ENCODE assay signal across 11 cellular contexts in the genomic region with DNA sequence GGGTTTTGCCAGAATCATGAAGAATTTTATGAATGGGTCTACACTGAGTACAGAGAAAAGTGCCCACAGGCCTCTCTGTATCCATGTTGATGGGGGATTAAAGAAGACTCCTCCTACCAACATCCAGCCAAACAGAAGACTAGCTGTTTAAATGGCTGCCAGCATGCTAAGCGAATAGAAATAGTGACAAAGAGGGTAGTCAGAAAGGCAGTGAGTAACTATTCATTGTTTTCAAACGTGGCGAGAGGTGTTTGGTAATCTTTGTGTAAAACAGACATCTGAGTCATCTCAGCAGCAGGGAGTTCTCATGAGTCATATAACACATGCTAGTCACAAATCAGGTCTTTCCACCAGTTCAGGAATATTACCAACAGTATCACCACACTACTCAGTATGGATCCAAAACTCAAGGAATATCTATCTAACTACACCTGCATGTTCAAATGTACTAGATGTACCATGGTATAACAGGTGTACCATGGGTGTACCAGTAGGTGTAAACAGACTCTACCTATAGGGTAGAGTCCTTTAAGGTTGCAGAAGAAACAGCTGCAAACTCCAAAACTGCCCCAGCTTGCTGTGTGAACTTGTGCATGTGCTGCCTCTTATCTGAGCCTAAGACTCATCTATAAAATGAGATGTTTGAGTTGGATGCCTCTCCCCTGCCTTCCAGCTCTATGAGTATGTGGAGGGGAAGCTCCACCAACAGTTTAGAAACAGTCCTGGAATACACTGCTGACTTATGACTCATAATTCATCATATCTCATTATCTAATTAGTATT.
DNase-seq lines count a peak whose midpoint lies in the region; ATAC-seq and TF ChIP-seq lines count a peak whose summit lies in the region.
"Had no signal": no experiment of that assay in that cellular context is flagged by ENCODE, and none has a peak within 500 bp of the region (broad histone marks: within the 10 kb centered on the region; RNA-seq: fewer than 3 reads in every experiment).

No MANE protein-coding gene starts in this region.

- H3K27ac ChIP-seq in gastroesophageal sphincter (no peak overlapping the region), thoracic aorta (no peak overlapping the region), H9 (ENCODE audit: insufficient read length, low read depth, low read length) (no peak overlapping the region)
- H3K27ac ChIP-seq: HL-60 had no signal

- no peaks in the 10 kb centered on the region for H4K20me1 ChIP-seq in H9 (ENCODE audit: control insufficient read depth, insufficient read depth, insufficient read length)

- no peak overlapping the region for H4K91ac ChIP-seq in H9 (ENCODE audit: insufficient read length, low read depth, low read length)

- no peaks in the 10 kb centered on the region for H3K23me2 ChIP-seq in H9 (ENCODE audit: insufficient read length, low read depth, low read length, poor library complexity, severe bottlenecking)

- no peak overlapping the region for H2BK120ac ChIP-seq in H9 (ENCODE audit: low read depth, low read length, poor library complexity, severe bottlenecking)

- H3K9me3 Mint-ChIP-seq in activated naive CD4-positive, alpha-beta T cell treated with anti-CD3 and anti-CD28 coated beads, Interleukin-2, amount 50 U/mL, for 24 hours, result peaks cover 9% of the 10 kb centered on the region
- peaks cover 17% of the 10 kb centered on the region for H3K9me3 Mint-ChIP-seq in activated naive CD4-positive, alpha-beta T cell treated with anti-CD3 and anti-CD28 coated beads, Interleukin-2, amount 10 ng/mL, durations not matched to agents 7 days and 5 days
- peaks cover 6 to 7% of the 10 kb centered on the region in 2 experiments for H3K9me3 Mint-ChIP-seq in H9
- H3K9me3 Mint-ChIP-seq: memory B cell had no signal

- H3K36me3 ChIP-seq in gastroesophageal sphincter (no peaks in the 10 kb centered on the region), thoracic aorta (no peaks in the 10 kb centered on the region)

- no peaks in the 10 kb centered on the region for H3K27me3 ChIP-seq in gastroesophageal sphincter
- no peaks in the 10 kb centered on the region for H3K27me3 ChIP-seq in thoracic aorta (replicated peaks; ENCODE audit: insufficient read depth)
- no peaks in the 10 kb centered on the region for H3K27me3 ChIP-seq in H9 (ENCODE audit: insufficient read depth, low read length)

- no peak overlapping the region for H2BK15ac ChIP-seq in H9 (ENCODE audit: low read depth, low read length)

- H3K4me3 ChIP-seq in gastroesophageal sphincter, result no peak overlapping the region
- no peak overlapping the region for H3K4me3 ChIP-seq in thoracic aorta

- H3K9ac ChIP-seq in H9 (ENCODE audit: extremely low read depth, insufficient read length, low read length), result no peak overlapping the region

- CTCF ChIA-PET in activated naive CD4-positive, alpha-beta T cell treated with anti-CD3 and anti-CD28 coated beads, Interleukin-2, amount 10 ng/mL, durations not matched to agents 7 days and 5 days (lab: Charles Lee), result no interaction called here

- peak overlapping the region; percentile 20 for H3K27ac Mint-ChIP-seq in activated naive CD4-positive, alpha-beta T cell treated with anti-CD3 and anti-CD28 coated beads, Interleukin-2, amount 50 U/mL, for 24 hours
- no peak overlapping the region for H3K27ac Mint-ChIP-seq in activated naive CD4-positive, alpha-beta T cell treated with anti-CD3 and anti-CD28 coated beads, Interleukin-2, amount 10 ng/mL, durations not matched to agents 7 days and 5 days
- no peak overlapping the region for H3K27ac Mint-ChIP-seq in H9
- H3K27ac Mint-ChIP-seq: memory B cell had no signal

- H3K4me1 ChIP-seq in gastroesophageal sphincter (no peaks in the 10 kb centered on the region), thoracic aorta (ENCODE audit: control insufficient read depth in 1 of 2, low read depth in 2 of 2) (peaks cover 4 to 6% of the 10 kb centered on the region in 2 donors), H9 (ENCODE audit: insufficient read depth, low read length) (no peaks in the 10 kb centered on the region)

- no peak overlapping the region for H3K23ac ChIP-seq in H9 (ENCODE audit: insufficient read length, low read depth, low read length)

- no peak overlapping the region for H3K4me3 Mint-ChIP-seq in activated naive CD4-positive, alpha-beta T cell treated with anti-CD3 and anti-CD28 coated beads, Interleukin-2, amount 50 U/mL, for 24 hours
- H3K4me3 Mint-ChIP-seq in activated naive CD4-positive, alpha-beta T cell treated with anti-CD3 and anti-CD28 coated beads, Interleukin-2, amount 10 ng/mL, durations not matched to agents 7 days and 5 days, result no peak overlapping the region
- H3K4me3 Mint-ChIP-seq in H9, result no peak overlapping the region
- H3K4me3 Mint-ChIP-seq: memory B cell had no signal

- no peak overlapping the region for H3T11ph ChIP-seq in H9 (ENCODE audit: low read length)

- H4K8ac ChIP-seq in H9 (replicated peaks; ENCODE audit: insufficient read length, low read depth, low read length), result no peak overlapping the region

- H3K4me1 Mint-ChIP-seq in activated naive CD4-positive, alpha-beta T cell treated with anti-CD3 and anti-CD28 coated beads, Interleukin-2, amount 50 U/mL, for 24 hours, result peaks cover 58% of the 10 kb centered on the region
- peaks cover 23% of the 10 kb centered on the region for H3K4me1 Mint-ChIP-seq in activated naive CD4-positive, alpha-beta T cell treated with anti-CD3 and anti-CD28 coated beads, Interleukin-2, amount 10 ng/mL, durations not matched to agents 7 days and 5 days
- H3K4me1 Mint-ChIP-seq in H9, result peaks cover 0 to 8% of the 10 kb centered on the region in 2 experiments; a peak in 2 of 4 replicates

- 12 to 43% methylated on average over 3 of the region's 3 CpGs for WGBS in gastroesophageal sphincter (ENCODE audit: low coverage in 1 of 2), 2 donors
- WGBS in H9 (ENCODE audit: extremely low coverage, insufficient read length, low lambda C conversion rate), result no CpG with 5 or more reads among the region's 3 CpGs

- ATAC-seq in gastroesophageal sphincter, result peak; percentile 71
- peak; percentile 88 for ATAC-seq in thoracic aorta (ENCODE audit: insufficient number of reproducible peaks, low FRiP score, low read depth)

- TF ChIP-seq EP300 in gastroesophageal sphincter (IDR thresholded peaks at IDR 0.05), result no peak

- H3K9me3 ChIP-seq in gastroesophageal sphincter (no peaks in the 10 kb centered on the region), thoracic aorta (no peaks in the 10 kb centered on the region), H9 (ENCODE audit: control insufficient read depth, low read depth, low read length) (no peaks in the 10 kb centered on the region)

- no peak overlapping the region for H2AFZ ChIP-seq in H9 (ENCODE audit: low read length)

- no peak overlapping the region for H2BK5ac ChIP-seq in H9 (ENCODE audit: insufficient read length, low read length)

- no peaks in the 10 kb centered on the region for H3K27me3 Mint-ChIP-seq in activated naive CD4-positive, alpha-beta T cell treated with anti-CD3 and anti-CD28 coated beads, Interleukin-2, amount 50 U/mL, for 24 hours
- H3K27me3 Mint-ChIP-seq in activated naive CD4-positive, alpha-beta T cell treated with anti-CD3 and anti-CD28 coated beads, Interleukin-2, amount 10 ng/mL, durations not matched to agents 7 days and 5 days, result peaks cover 3% of the 10 kb centered on the region
- peaks cover 29% of the 10 kb centered on the region for H3K27me3 Mint-ChIP-seq in H9 (ENCODE audit: low read depth)

- no peak overlapping the region for H2AK5ac ChIP-seq in H9 (ENCODE audit: insufficient read length, low read length)

- H3K14ac ChIP-seq in H9 (ENCODE audit: insufficient read depth, low read length), result no peak overlapping the region

- no peak overlapping the region for H3K4me2 ChIP-seq in H9 (ENCODE audit: insufficient read depth, insufficient read length, low read length)

- no peak overlapping the region for H2BK12ac ChIP-seq in H9 (ENCODE audit: insufficient read length, low read depth, low read length)

- no peak for DNase-seq in activated naive CD4-positive, alpha-beta T cell treated with anti-CD3 and anti-CD28 coated beads, Interleukin-2, amount 10 ng/mL, durations not matched to agents 7 days and 5 days
- peak; percentile 93 to 97 for DNase-seq in SW 1271 (lab: John Stamatoyannopoulos, UW)
- no peak for DNase-seq in thoracic aorta (ENCODE audit: low spot score)
- DNase-seq in H9, result no peak
- DNase-seq in NCI-H82 treated with DMSO at 0.1 percent for 48 hours (lab: John Stamatoyannopoulos, UW; ENCODE audit: unreplicated experiment), result no peak
- DNase-seq in GDM1 (lab: John Stamatoyannopoulos, UW), result no peak
- DNase-seq: stimulated activated naive CD4-positive, alpha-beta T cell had no signal

- no peak for TF ChIP-seq POLR2A in gastroesophageal sphincter (IDR thresholded peaks at IDR 0.05)

- no peak overlapping the region for H3K56ac ChIP-seq in H9 (ENCODE audit: insufficient read length, low read depth, low read length)

- H2BK20ac ChIP-seq in H9 (ENCODE audit: low read depth, low read length, poor library complexity, severe bottlenecking), result no peak overlapping the region

- H3K18ac ChIP-seq in H9 (ENCODE audit: insufficient read length, low read depth, low read length), result no peak overlapping the region

- no peak overlapping the region for H3K4ac ChIP-seq in H9 (ENCODE audit: low read depth, low read length)

- no peaks in the 10 kb centered on the region for H3K79me1 ChIP-seq in H9 (ENCODE audit: insufficient read depth, low read depth, low read length, poor library complexity, severe bottlenecking)

- H3K79me2 ChIP-seq in H9 (ENCODE audit: insufficient read depth, low read length), result no peaks in the 10 kb centered on the region

- H3K36me3 Mint-ChIP-seq in activated naive CD4-positive, alpha-beta T cell treated with anti-CD3 and anti-CD28 coated beads, Interleukin-2, amount 50 U/mL, for 24 hours, result no peaks in the 10 kb centered on the region
- peaks cover 7% of the 10 kb centered on the region for H3K36me3 Mint-ChIP-seq in activated naive CD4-positive, alpha-beta T cell treated with anti-CD3 and anti-CD28 coated beads, Interleukin-2, amount 10 ng/mL, durations not matched to agents 7 days and 5 days
- H3K36me3 Mint-ChIP-seq in H9 (ENCODE audit: insufficient read depth in 1 of 3, low read depth in 3 of 3), result peaks cover 0 to 7% (median 1%) of the 10 kb centered on the region in 3 experiments; a peak in 3 of 7 replicates

- TF ChIP-seq CTCF in gastroesophageal sphincter (IDR thresholded peaks at IDR 0.05) (no peak), thoracic aorta (IDR thresholded peaks at IDR 0.05) (no peak), H9 (conservative IDR thresholded peaks at IDR 0.05) (no peak)

- H4K5ac ChIP-seq in H9 (ENCODE audit: insufficient read length, low read depth, low read length), result no peak overlapping the region

Comparison
In these comparisons a context has a peak if more than half of its experiments do, and no peak if none do; other contexts are left out.
1. DNase-seq: peak in SW 1271 (2 of 2); none in activated naive CD4-positive, alpha-beta T cell treated with anti-CD3 and anti-CD28 coated beads, Interleukin-2, amount 10 ng/mL, durations not matched to agents 7 days and 5 days (single experiment), thoracic aorta (single experiment), H9 (single experiment), NCI-H82 treated with DMSO at 0.1 percent for 48 hours (single experiment) and GDM1 (single experiment).